Comparison of ENCODE assay signal across 1 cellular context in the genomic region with DNA sequence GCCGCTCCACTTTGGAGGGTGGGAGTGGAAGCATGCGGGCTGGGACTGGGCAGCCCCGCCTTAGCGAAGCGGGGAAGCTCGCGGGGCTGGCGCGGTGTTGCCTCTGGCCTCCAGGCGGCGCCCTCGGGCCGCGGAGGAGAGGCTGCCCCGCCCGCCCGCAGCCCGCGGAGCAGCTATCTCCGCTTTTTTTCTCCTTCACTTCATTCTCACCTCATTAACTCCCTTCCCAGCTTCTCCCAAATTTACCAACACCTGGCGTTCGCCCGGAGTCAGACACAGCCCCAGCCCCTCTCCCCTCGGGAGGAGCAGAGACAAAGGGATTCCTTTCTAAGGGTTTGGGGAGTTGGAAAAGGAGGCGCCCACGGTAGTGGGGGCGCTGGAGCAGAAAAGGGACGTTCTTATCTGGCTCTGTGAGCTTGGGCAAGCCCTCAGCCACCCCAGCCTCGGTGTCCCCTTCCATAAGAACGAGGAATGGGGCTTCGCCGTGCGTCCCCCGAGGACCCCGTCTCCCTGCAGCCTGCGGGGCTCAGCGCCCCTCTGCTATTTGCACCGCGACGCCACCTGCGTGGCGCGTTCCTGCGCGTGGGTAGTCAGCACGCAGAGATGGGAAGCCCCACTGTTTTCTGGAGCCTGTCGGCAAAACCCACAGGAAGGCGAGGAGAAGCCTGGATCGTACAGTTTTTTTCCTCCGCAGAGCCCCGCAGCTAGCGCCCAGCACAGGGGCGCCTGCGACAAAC.
TF ChIP-seq lines count a peak whose summit lies in the region.

No MANE protein-coding gene starts in this region.

TF ChIP-seq in K562, 482 proteins besides CTCF, POLR2A, EP300 and RAD21 (continued from another document and continues in another):
- TF ChIP-seq, protein P1, sequence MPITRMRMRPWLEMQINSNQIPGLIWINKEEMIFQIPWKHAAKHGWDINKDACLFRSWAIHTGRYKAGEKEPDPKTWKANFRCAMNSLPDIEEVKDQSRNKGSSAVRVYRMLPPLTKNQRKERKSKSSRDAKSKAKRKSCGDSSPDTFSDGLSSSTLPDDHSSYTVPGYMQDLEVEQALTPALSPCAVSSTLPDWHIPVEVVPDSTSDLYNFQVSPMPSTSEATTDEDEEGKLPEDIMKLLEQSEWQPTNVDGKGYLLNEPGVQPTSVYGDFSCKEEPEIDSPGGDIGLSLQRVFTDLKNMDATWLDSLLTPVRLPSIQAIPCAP (CRISPR knock-in tag; IDR thresholded peaks at IDR 0.05; ENCODE audit: borderline replicate concordance): no peak
- no peak for TF ChIP-seq HSF4 (CRISPR knock-in tag; IDR thresholded peaks at IDR 0.05; ENCODE audit: borderline replicate concordance)
- TF ChIP-seq U2AF1 (optimal IDR thresholded peaks at IDR 0.05; ENCODE audit: low read depth, low read length): no peak
- TF ChIP-seq, protein P2, sequence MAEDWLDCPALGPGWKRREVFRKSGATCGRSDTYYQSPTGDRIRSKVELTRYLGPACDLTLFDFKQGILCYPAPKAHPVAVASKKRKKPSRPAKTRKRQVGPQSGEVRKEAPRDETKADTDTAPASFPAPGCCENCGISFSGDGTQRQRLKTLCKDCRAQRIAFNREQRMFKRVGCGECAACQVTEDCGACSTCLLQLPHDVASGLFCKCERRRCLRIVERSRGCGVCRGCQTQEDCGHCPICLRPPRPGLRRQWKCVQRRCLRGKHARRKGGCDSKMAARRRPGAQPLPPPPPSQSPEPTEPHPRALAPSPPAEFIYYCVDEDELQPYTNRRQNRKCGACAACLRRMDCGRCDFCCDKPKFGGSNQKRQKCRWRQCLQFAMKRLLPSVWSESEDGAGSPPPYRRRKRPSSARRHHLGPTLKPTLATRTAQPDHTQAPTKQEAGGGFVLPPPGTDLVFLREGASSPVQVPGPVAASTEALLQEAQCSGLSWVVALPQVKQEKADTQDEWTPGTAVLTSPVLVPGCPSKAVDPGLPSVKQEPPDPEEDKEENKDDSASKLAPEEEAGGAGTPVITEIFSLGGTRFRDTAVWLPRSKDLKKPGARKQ (CRISPR knock-in tag; IDR thresholded peaks at IDR 0.05): no peak; the same call in none of the 2 replicates
- TF ChIP-seq ZNF583 (CRISPR knock-in tag; IDR thresholded peaks at IDR 0.05): no peak
- no peak for TF ChIP-seq ASH1L (IDR thresholded peaks at IDR 0.05; ENCODE audit: borderline replicate concordance, low read depth, partially characterized antibody)
- no peak for TF ChIP-seq GABPB2 (CRISPR knock-in tag; conservative IDR thresholded peaks at IDR 0.05)
- peak; percentile 72 for TF ChIP-seq CXXC5 (CRISPR knock-in tag; IDR thresholded peaks at IDR 0.05)
- TF ChIP-seq ZFP1 (CRISPR knock-in tag; IDR thresholded peaks at IDR 0.05): no peak
- TF ChIP-seq ZNF586 (CRISPR knock-in tag; conservative IDR thresholded peaks at IDR 0.05): no peak
- TF ChIP-seq RBFOX2 (IDR thresholded peaks at IDR 0.05; ENCODE audit: low read depth, low read length): 0 out of 2 replicates have a peak, but pooled peaks have one; percentile 6
- TF ChIP-seq ZFP30 (CRISPR knock-in tag; IDR thresholded peaks at IDR 0.05; ENCODE audit: borderline replicate concordance): no peak
- TF ChIP-seq RBM15 (IDR thresholded peaks at IDR 0.05; ENCODE audit: insufficient read depth, low read length): no peak
- peak; percentile 59; the same call in 1 of the 2 replicates for TF ChIP-seq MYC (IDR thresholded peaks at IDR 0.05; ENCODE audit: low read depth, low read length)
- TF ChIP-seq MYC (CRISPR knock-in tag; IDR thresholded peaks at IDR 0.05; ENCODE audit: borderline replicate concordance, low read depth): no peak
- TF ChIP-seq NFATC3 (IDR thresholded peaks at IDR 0.05): no peak
- no peak for TF ChIP-seq RBM39 (optimal IDR thresholded peaks at IDR 0.05; ENCODE audit: low read depth, low read length)
- TF ChIP-seq KLF16 (IDR thresholded peaks at IDR 0.05): peak; percentile 52; the same call in 1 of the 2 replicates
- TF ChIP-seq, protein P3, sequence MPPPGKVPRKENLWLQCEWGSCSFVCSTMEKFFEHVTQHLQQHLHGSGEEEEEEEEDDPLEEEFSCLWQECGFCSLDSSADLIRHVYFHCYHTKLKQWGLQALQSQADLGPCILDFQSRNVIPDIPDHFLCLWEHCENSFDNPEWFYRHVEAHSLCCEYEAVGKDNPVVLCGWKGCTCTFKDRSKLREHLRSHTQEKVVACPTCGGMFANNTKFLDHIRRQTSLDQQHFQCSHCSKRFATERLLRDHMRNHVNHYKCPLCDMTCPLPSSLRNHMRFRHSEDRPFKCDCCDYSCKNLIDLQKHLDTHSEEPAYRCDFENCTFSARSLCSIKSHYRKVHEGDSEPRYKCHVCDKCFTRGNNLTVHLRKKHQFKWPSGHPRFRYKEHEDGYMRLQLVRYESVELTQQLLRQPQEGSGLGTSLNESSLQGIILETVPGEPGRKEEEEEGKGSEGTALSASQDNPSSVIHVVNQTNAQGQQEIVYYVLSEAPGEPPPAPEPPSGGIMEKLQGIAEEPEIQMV (tag; conservative IDR thresholded peaks at IDR 0.05; ENCODE audit: low read depth): no peak
- no peak for TF ChIP-seq TOE1 (IDR thresholded peaks at IDR 0.05; ENCODE audit: borderline replicate concordance)
- no peak for TF ChIP-seq TOE1 (CRISPR knock-in tag; IDR thresholded peaks at IDR 0.05; ENCODE audit: borderline replicate concordance, low read depth)
- TF ChIP-seq, protein P4, sequence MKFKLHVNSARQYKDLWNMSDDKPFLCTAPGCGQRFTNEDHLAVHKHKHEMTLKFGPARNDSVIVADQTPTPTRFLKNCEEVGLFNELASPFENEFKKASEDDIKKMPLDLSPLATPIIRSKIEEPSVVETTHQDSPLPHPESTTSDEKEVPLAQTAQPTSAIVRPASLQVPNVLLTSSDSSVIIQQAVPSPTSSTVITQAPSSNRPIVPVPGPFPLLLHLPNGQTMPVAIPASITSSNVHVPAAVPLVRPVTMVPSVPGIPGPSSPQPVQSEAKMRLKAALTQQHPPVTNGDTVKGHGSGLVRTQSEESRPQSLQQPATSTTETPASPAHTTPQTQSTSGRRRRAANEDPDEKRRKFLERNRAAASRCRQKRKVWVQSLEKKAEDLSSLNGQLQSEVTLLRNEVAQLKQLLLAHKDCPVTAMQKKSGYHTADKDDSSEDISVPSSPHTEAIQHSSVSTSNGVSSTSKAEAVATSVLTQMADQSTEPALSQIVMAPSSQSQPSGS (CRISPR knock-in tag; IDR thresholded peaks at IDR 0.05): no peak
- no peak for TF ChIP-seq POLR2H (tag; IDR thresholded peaks at IDR 0.05; ENCODE audit: low read depth)
- no peak for TF ChIP-seq MYNN (IDR thresholded peaks at IDR 0.05)
- no peak for TF ChIP-seq MYNN (CRISPR knock-in tag; IDR thresholded peaks at IDR 0.05)
- no peak for TF ChIP-seq HNRNPUL1 (IDR thresholded peaks at IDR 0.05; ENCODE audit: low read length)
- TF ChIP-seq, protein P5, sequence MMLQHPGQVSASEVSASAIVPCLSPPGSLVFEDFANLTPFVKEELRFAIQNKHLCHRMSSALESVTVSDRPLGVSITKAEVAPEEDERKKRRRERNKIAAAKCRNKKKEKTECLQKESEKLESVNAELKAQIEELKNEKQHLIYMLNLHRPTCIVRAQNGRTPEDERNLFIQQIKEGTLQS (IDR thresholded peaks at IDR 0.05): no peak
- TF ChIP-seq, protein P5 (CRISPR knock-in tag; conservative IDR thresholded peaks at IDR 0.05): peak; percentile 56; the same call in 1 of the 2 replicates
- 0 out of 4 replicates have a peak, but pooled peaks of 1 of the 2 experiments have one; percentile 7 for TF ChIP-seq NRF1 (conservative IDR thresholded peaks at IDR 0.05 in 1 of 2, IDR thresholded peaks at IDR 0.05 in 1 of 2)
- TF ChIP-seq PRMT5 (CRISPR knock-in tag; IDR thresholded peaks at IDR 0.05): no peak
- TF ChIP-seq MED1 (CRISPR knock-in tag; IDR thresholded peaks at IDR 0.05; ENCODE audit: borderline replicate concordance): no peak
- TF ChIP-seq ADNP (tag; IDR thresholded peaks at IDR 0.05): no peak
- no peak for TF ChIP-seq SREBF1 (IDR thresholded peaks at IDR 0.05; ENCODE audit: borderline replicate concordance, low read depth, low read length)
- no peak for TF ChIP-seq JUN (IDR thresholded peaks at IDR 0.05; ENCODE audit: borderline replicate concordance, low read depth, low read length)
- peak; percentile 44; the same call in 1 of the 2 replicates for TF ChIP-seq JUN (CRISPR knock-in tag; IDR thresholded peaks at IDR 0.05; ENCODE audit: borderline replicate concordance)
- TF ChIP-seq, protein P6, sequence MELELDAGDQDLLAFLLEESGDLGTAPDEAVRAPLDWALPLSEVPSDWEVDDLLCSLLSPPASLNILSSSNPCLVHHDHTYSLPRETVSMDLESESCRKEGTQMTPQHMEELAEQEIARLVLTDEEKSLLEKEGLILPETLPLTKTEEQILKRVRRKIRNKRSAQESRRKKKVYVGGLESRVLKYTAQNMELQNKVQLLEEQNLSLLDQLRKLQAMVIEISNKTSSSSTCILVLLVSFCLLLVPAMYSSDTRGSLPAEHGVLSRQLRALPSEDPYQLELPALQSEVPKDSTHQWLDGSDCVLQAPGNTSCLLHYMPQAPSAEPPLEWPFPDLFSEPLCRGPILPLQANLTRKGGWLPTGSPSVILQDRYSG (tag; conservative IDR thresholded peaks at IDR 0.05; ENCODE audit: low read depth): no peak
- TF ChIP-seq PTBP1 (IDR thresholded peaks at IDR 0.05; ENCODE audit: low read depth, low read length): no peak
- TF ChIP-seq SRSF3 (IDR thresholded peaks at IDR 0.05; ENCODE audit: insufficient read depth, low read length): no peak
- TF ChIP-seq CAMTA2 (CRISPR knock-in tag; conservative IDR thresholded peaks at IDR 0.05): no peak
- no peak for TF ChIP-seq ZNF239 (CRISPR knock-in tag; IDR thresholded peaks at IDR 0.05)
- TF ChIP-seq, protein P7, sequence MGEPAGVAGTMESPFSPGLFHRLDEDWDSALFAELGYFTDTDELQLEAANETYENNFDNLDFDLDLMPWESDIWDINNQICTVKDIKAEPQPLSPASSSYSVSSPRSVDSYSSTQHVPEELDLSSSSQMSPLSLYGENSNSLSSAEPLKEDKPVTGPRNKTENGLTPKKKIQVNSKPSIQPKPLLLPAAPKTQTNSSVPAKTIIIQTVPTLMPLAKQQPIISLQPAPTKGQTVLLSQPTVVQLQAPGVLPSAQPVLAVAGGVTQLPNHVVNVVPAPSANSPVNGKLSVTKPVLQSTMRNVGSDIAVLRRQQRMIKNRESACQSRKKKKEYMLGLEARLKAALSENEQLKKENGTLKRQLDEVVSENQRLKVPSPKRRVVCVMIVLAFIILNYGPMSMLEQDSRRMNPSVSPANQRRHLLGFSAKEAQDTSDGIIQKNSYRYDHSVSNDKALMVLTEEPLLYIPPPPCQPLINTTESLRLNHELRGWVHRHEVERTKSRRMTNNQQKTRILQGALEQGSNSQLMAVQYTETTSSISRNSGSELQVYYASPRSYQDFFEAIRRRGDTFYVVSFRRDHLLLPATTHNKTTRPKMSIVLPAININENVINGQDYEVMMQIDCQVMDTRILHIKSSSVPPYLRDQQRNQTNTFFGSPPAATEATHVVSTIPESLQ (CRISPR knock-in tag; IDR thresholded peaks at IDR 0.05): 0 out of 2 replicates have a peak, but pooled peaks have one; percentile 34
- TF ChIP-seq, protein P8, sequence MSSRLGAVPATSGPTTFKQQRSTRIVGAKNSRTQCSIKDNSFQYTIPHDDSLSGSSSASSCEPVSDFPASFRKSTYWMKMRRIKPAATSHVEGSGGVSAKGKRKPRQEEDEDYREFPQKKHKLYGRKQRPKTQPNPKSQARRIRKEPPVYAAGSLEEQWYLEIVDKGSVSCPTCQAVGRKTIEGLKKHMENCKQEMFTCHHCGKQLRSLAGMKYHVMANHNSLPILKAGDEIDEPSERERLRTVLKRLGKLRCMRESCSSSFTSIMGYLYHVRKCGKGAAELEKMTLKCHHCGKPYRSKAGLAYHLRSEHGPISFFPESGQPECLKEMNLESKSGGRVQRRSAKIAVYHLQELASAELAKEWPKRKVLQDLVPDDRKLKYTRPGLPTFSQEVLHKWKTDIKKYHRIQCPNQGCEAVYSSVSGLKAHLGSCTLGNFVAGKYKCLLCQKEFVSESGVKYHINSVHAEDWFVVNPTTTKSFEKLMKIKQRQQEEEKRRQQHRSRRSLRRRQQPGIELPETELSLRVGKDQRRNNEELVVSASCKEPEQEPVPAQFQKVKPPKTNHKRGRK (tag; IDR thresholded peaks at IDR 0.05): no peak
- TF ChIP-seq, protein P9, sequence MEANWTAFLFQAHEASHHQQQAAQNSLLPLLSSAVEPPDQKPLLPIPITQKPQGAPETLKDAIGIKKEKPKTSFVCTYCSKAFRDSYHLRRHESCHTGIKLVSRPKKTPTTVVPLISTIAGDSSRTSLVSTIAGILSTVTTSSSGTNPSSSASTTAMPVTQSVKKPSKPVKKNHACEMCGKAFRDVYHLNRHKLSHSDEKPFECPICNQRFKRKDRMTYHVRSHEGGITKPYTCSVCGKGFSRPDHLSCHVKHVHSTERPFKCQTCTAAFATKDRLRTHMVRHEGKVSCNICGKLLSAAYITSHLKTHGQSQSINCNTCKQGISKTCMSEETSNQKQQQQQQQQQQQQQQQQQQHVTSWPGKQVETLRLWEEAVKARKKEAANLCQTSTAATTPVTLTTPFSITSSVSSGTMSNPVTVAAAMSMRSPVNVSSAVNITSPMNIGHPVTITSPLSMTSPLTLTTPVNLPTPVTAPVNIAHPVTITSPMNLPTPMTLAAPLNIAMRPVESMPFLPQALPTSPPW (CRISPR knock-in tag; IDR thresholded peaks at IDR 0.05): peak; percentile 98
- TF ChIP-seq GATA2 (CRISPR knock-in tag; IDR thresholded peaks at IDR 0.05): peak; percentile 7; the same call in 1 of the 2 replicates
- TF ChIP-seq, protein P10, sequence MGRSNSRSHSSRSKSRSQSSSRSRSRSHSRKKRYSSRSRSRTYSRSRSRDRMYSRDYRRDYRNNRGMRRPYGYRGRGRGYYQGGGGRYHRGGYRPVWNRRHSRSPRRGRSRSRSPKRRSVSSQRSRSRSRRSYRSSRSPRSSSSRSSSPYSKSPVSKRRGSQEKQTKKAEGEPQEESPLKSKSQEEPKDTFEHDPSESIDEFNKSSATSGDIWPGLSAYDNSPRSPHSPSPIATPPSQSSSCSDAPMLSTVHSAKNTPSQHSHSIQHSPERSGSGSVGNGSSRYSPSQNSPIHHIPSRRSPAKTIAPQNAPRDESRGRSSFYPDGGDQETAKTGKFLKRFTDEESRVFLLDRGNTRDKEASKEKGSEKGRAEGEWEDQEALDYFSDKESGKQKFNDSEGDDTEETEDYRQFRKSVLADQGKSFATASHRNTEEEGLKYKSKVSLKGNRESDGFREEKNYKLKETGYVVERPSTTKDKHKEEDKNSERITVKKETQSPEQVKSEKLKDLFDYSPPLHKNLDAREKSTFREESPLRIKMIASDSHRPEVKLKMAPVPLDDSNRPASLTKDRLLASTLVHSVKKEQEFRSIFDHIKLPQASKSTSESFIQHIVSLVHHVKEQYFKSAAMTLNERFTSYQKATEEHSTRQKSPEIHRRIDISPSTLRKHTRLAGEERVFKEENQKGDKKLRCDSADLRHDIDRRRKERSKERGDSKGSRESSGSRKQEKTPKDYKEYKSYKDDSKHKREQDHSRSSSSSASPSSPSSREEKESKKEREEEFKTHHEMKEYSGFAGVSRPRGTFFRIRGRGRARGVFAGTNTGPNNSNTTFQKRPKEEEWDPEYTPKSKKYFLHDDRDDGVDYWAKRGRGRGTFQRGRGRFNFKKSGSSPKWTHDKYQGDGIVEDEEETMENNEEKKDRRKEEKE (IDR thresholded peaks at IDR 0.05; ENCODE audit: borderline replicate concordance in 1 of 2, control insufficient read depth in 1 of 2, low read depth in 2 of 2, low read length in 1 of 2): no peak
- no peak for TF ChIP-seq NCOA6 (IDR thresholded peaks at IDR 0.05)
